In the genomic region with DNA sequence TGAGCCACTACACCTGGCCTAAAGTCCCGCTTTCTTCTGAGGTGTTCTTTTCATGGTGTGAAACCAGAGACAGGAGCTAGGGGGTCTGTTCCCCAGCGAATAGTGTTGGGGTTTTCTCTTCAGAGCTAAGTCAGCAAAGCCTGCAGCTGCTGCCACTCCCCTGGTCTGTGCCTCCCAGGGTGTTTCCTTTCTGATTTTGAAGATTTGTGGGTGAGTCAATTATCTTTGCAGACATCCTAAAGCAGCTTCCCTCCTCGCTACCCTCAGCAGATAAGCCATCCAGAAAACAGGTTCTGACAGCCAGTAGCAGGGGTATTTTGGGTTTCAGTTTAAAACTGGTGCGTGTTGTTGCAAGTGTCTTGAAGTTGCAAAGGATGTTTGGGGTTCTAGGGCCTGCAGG, we compare ENCODE assay signal across 12 cellular contexts.
DNase-seq lines count a peak whose midpoint lies in the region; ATAC-seq and TF ChIP-seq lines count a peak whose summit lies in the region.
"Had no signal": no experiment of that assay in that cellular context is flagged by ENCODE, and none has a peak within 500 bp of the region (broad histone marks: within the 10 kb centered on the region; RNA-seq: fewer than 3 reads in every experiment).

No MANE protein-coding gene starts in this region.

- H3K36me3 Mint-ChIP-seq in CD4-positive, alpha-beta memory T cell = no peaks in the 10 kb centered on the region
- peaks cover 5% of the 10 kb centered on the region for H3K36me3 Mint-ChIP-seq in nephron progenitor cell (ENCODE audit: low read depth)

- no peaks in the 10 kb centered on the region for H3K36me3 ChIP-seq in CD4-positive, alpha-beta memory T cell (ENCODE audit: insufficient read depth, low read length)
- H3K36me3 ChIP-seq: cardiac muscle cell had no signal

- H3K4me1 Mint-ChIP-seq in CD4-positive, alpha-beta memory T cell = peaks cover 62 to 81% (median 71%) of the 10 kb centered on the region in 4 donors
- peaks cover 77% of the 10 kb centered on the region for H3K4me1 Mint-ChIP-seq in nephron progenitor cell

- H3K27me3 ChIP-seq in CD4-positive, alpha-beta memory T cell (ENCODE audit: insufficient read depth, low read length) = no peaks in the 10 kb centered on the region
- H3K27me3 ChIP-seq: cardiac muscle cell had no signal

- H3K27ac ChIP-seq in CD4-positive, alpha-beta memory T cell (ENCODE audit: low read depth, low read length) = peak overlapping the region; percentile 49
- H3K27ac ChIP-seq: cardiac muscle cell had no signal

- CTCF ChIA-PET in CD4-positive, alpha-beta memory T cell (lab: Charles Lee; ENCODE audit: partially characterized antibody) = interaction anchor here (0.6 to 5.1 kb wide), 14 partner anchors 10 to 443 kb away, joined by 3 to 31 read pairs (median 4); a partner anchor contains a TSS

- H3K27ac Mint-ChIP-seq in CD4-positive, alpha-beta memory T cell = peak overlapping the region; percentile 87 to 96 (median 93)
- no peak overlapping the region for H3K27ac Mint-ChIP-seq in nephron progenitor cell

- TF ChIP-seq CTCF in nephron progenitor cell (IDR thresholded peaks at IDR 0.05) = no peak

- POLR2A ChIA-PET in CD4-positive, alpha-beta memory T cell (lab: Charles Lee; ENCODE audit: partially characterized antibody) = interaction anchor here (0.9 to 3.6 kb wide), 13 partner anchors 11 to 216 kb away, joined by 3 to 55 read pairs (median 5); a partner anchor contains a TSS

- H3K4me3 Mint-ChIP-seq in CD4-positive, alpha-beta memory T cell = peak overlapping the region; percentile 13 to 86 (median 76)
- no peak overlapping the region for H3K4me3 Mint-ChIP-seq in nephron progenitor cell

- no peak overlapping the region for H3K4me3 ChIP-seq in CD4-positive, alpha-beta memory T cell (ENCODE audit: low read length in 2 of 2)
- no peak overlapping the region for H3K4me3 ChIP-seq in Jurkat, Clone E6-1 (ENCODE audit: low read length)
- H3K4me3 ChIP-seq: cardiac muscle cell had no signal

- peaks cover 74% of the 10 kb centered on the region for H3K4me1 ChIP-seq in CD4-positive, alpha-beta memory T cell (ENCODE audit: insufficient read depth, low read length)

- ATAC-seq in GM18498 (IDR thresholded peaks at IDR 0.05; ENCODE audit: unreplicated experiment) = no peak
- ATAC-seq: esophagus mucosa had no signal

- TF ChIP-seq POLR2A in erythroblast (IDR thresholded peaks at IDR 0.05; ENCODE audit: low read length) = no peak

- H3K9me3 ChIP-seq in CD4-positive, alpha-beta memory T cell (ENCODE audit: control insufficient read depth in 1 of 2, low read length in 2 of 2) = no peaks in the 10 kb centered on the region

- intact Hi-C loops in CD4-positive, alpha-beta memory T cell (cut with micrococcal nuclease) = no loop called here

- H3K27me3 Mint-ChIP-seq in CD4-positive, alpha-beta memory T cell = no peaks in the 10 kb centered on the region
- H3K27me3 Mint-ChIP-seq in nephron progenitor cell (ENCODE audit: low read depth, poor library complexity) = no peaks in the 10 kb centered on the region

- DNase-seq in CD4-positive, alpha-beta memory T cell = peak; percentile 40 to 67 (median 50)
- DNase-seq in Jurkat, Clone E6-1 (ENCODE audit: low read depth, low spot score) = peak; percentile 86
- DNase-seq in activated CD4-positive, alpha-beta T cell treated with anti-CD3 and anti-CD28 coated beads, Interleukin-2, amount 50 U/mL, for 1 hour = peak; percentile 15
- DNase-seq in erythroblast (lab: John Stamatoyannopoulos, UW) (peak; percentile 46 to 64), nephron progenitor cell (no peak), LoVo (ENCODE audit: low spot score) (no peak)
- no peak for DNase-seq in NK-92 treated with Interleukin-12 subunit alpha and Interleukin-12 subunit beta, amount 100 ng/mL, for 24 hours (lab: John Stamatoyannopoulos, UW)
- DNase-seq: NCI-H146, NCI-H82 had no signal

- peaks cover 0 to 3% (median 0%) of the 10 kb centered on the region in 8 donors for H3K9me3 Mint-ChIP-seq in CD4-positive, alpha-beta memory T cell
- H3K9me3 Mint-ChIP-seq in nephron progenitor cell = peaks cover 11% of the 10 kb centered on the region

Comparison
In these comparisons a context has a peak if more than half of its experiments do, and no peak if none do; other contexts are left out.
1. DNase-seq: peak in CD4-positive, alpha-beta memory T cell (5 of 5), Jurkat, Clone E6-1 (single experiment), activated CD4-positive, alpha-beta T cell treated with anti-CD3 and anti-CD28 coated beads, Interleukin-2, amount 50 U/mL, for 1 hour (single experiment) and erythroblast (2 of 2); none in nephron progenitor cell (single experiment), LoVo (single experiment) and NK-92 treated with Interleukin-12 subunit alpha and Interleukin-12 subunit beta, amount 100 ng/mL, for 24 hours (single experiment).